Comparison of ENCODE assay signal across 8 cellular contexts in genomic region chr6:57089265-57089664, GRCh38. TPM values are rescaled to one million over a fixed set of nuclear protein-coding genes. Genes with fewer than 3 reads are reported as not detected.
A peak's percentile ranks its signal among the peaks of the same experiment; 100 is the strongest.
DNase-seq lines count a peak whose midpoint lies in the region; ATAC-seq and TF ChIP-seq lines count a peak whose summit lies in the region.

No MANE protein-coding gene starts in this region.

- peak overlapping the region; percentile 31 to 60 for H3K4me3 ChIP-seq in CD4-positive, alpha-beta memory T cell (ENCODE audit: low read length in 2 of 2)
- peak overlapping the region; percentile 61 for H3K4me3 ChIP-seq in Karpas-422 (ENCODE audit: low read length)
- H3K4me3 ChIP-seq in coronary artery = peak overlapping the region; percentile 79
- peak overlapping the region; percentile 68 for H3K4me3 ChIP-seq in neural cell (ENCODE audit: low read length)
- peak overlapping the region in 1 of 3 donors; percentile 41 for H3K4me3 ChIP-seq in thyroid gland (replicated peaks in 1 of 3)

- TF ChIP-seq CTCF in coronary artery (IDR thresholded peaks at IDR 0.05) (no peak), neural cell (IDR thresholded peaks at IDR 0.05; ENCODE audit: poor library complexity, severe bottlenecking) (no peak), thyroid gland (IDR thresholded peaks at IDR 0.05) (no peak)

- no peak for TF ChIP-seq EP300 in neural cell (conservative IDR thresholded peaks at IDR 0.05; ENCODE audit: poor library complexity, severe bottlenecking)

- peak overlapping the region; percentile 83 for H3K4me2 ChIP-seq in Karpas-422 (ENCODE audit: low read depth, low read length, poor library complexity, severe bottlenecking)
- peak overlapping the region; percentile 32 for H3K4me2 ChIP-seq in neural cell (ENCODE audit: low read length)

- peaks cover 21 to 36% (median 29%) of the 10 kb centered on the region in 4 donors for H3K4me1 Mint-ChIP-seq in CD4-positive, alpha-beta memory T cell

- H3K9ac ChIP-seq in Karpas-422 (ENCODE audit: low read length) = peak overlapping the region; percentile 75
- peak overlapping the region; percentile 80 for H3K9ac ChIP-seq in neural cell (ENCODE audit: low read length)

- DNase-seq in CD4-positive, alpha-beta memory T cell = peak in 1 of 5 donors; percentile 4
- DNase-seq in Karpas-422 (no peak), coronary artery (ENCODE audit: low spot score) (no peak), thyroid gland (no peak), NAMALWA (ENCODE audit: low spot score) (no peak)

- POLR2A ChIA-PET in CD4-positive, alpha-beta memory T cell (lab: Charles Lee; ENCODE audit: partially characterized antibody) = interaction anchor here (0.7 to 1.0 kb wide), 3 partner anchors 43 to 133 kb away, joined by 3 to 5 read pairs (median 3); partner anchors contain the start of genes BAG2 and RAB23

- H3K27me3 ChIP-seq in CD4-positive, alpha-beta memory T cell (ENCODE audit: insufficient read depth, low read length) = no peaks in the 10 kb centered on the region
- H3K27me3 ChIP-seq in Karpas-422 (ENCODE audit: low read length) (no peaks in the 10 kb centered on the region), neural cell (ENCODE audit: insufficient read depth, low read depth, low read length) (no peaks in the 10 kb centered on the region), thyroid gland (no peaks in the 10 kb centered on the region)

- H2AFZ ChIP-seq in Karpas-422 (ENCODE audit: low read length) (peak overlapping the region; percentile 60; the same call in 1 of the 2 replicates), neural cell (ENCODE audit: low read depth, low read length) (peak overlapping the region; percentile 80)

- ATAC-seq in GM18519 (IDR thresholded peaks at IDR 0.05; ENCODE audit: low FRiP score, unreplicated experiment) = no peak
- no peak for ATAC-seq in HG03521 (IDR thresholded peaks at IDR 0.05; ENCODE audit: unreplicated experiment)

- no peak for TF ChIP-seq RAD21 in neural cell (conservative IDR thresholded peaks at IDR 0.05)

- H3K9me2 ChIP-seq in Karpas-422 (replicated peaks; ENCODE audit: insufficient read depth, low read length) (no peaks in the 10 kb centered on the region), neural cell (ENCODE audit: insufficient read depth, low read length) (no peaks in the 10 kb centered on the region)

- intact Hi-C loops in CD4-positive, alpha-beta memory T cell (cut with micrococcal nuclease) = loop anchor here (1.0 kb wide), 3 partner anchors 43 to 228 kb away; partner anchors contain the start of genes KIAA1586, PRIM2 and RAB23
- intact Hi-C loops in thyroid gland (cut with DNase I) = no loop called here

- H3K4me3 Mint-ChIP-seq in CD4-positive, alpha-beta memory T cell = peak overlapping the region; percentile 85 to 92 (median 90)

- H3K27me3 Mint-ChIP-seq in CD4-positive, alpha-beta memory T cell = no peaks in the 10 kb centered on the region

- H4K20me1 ChIP-seq in Karpas-422 (ENCODE audit: insufficient read depth, low read depth, low read length) = no peaks in the 10 kb centered on the region
- H4K20me1 ChIP-seq in neural cell (ENCODE audit: insufficient read depth) = no peaks in the 10 kb centered on the region

- no peak for TF ChIP-seq POLR2A in thyroid gland (IDR thresholded peaks at IDR 0.05)

- CTCF ChIA-PET in CD4-positive, alpha-beta memory T cell (lab: Charles Lee; ENCODE audit: partially characterized antibody) = interaction anchor here (1.0 to 1.1 kb wide), 2 partner anchors 31 to 227 kb away, joined by 3 read pairs; no protein-coding TSS in a partner anchor

- H3K36me3 Mint-ChIP-seq in CD4-positive, alpha-beta memory T cell = peaks cover 13 to 23% of the 10 kb centered on the region in 2 donors

- H3K9me3 Mint-ChIP-seq in CD4-positive, alpha-beta memory T cell = no peaks in the 10 kb centered on the region

- H3F3A ChIP-seq in neural cell (ENCODE audit: insufficient read depth, low read length, poor library complexity, severe bottlenecking) = no peaks in the 10 kb centered on the region

- H3K36me3 ChIP-seq in CD4-positive, alpha-beta memory T cell (ENCODE audit: insufficient read depth, low read length) = no peaks in the 10 kb centered on the region
- H3K36me3 ChIP-seq in Karpas-422 (ENCODE audit: insufficient read depth, low read length) (peaks cover 23% of the 10 kb centered on the region), neural cell (ENCODE audit: insufficient read depth, low read length) (no peaks in the 10 kb centered on the region), thyroid gland (no peaks in the 10 kb centered on the region)

- H3K79me2 ChIP-seq in Karpas-422 (ENCODE audit: low read length) (peaks cover 30% of the 10 kb centered on the region), neural cell (replicated peaks; ENCODE audit: insufficient read depth, low read length) (peaks cover 30% of the 10 kb centered on the region)

- peak overlapping the region in 6 of 7 donors; percentile 85 to 95 (median 92) for H3K27ac Mint-ChIP-seq in CD4-positive, alpha-beta memory T cell

- H3K27ac ChIP-seq in CD4-positive, alpha-beta memory T cell (ENCODE audit: low read depth, low read length) = peak overlapping the region; percentile 31
- peak overlapping the region; percentile 32; the same call in 1 of the 2 replicates for H3K27ac ChIP-seq in Karpas-422 (ENCODE audit: low read length)
- H3K27ac ChIP-seq in coronary artery = peak overlapping the region in 1 of 2 donors; percentile 81
- H3K27ac ChIP-seq in neural cell (ENCODE audit: low read length) = peak overlapping the region; percentile 85
- H3K27ac ChIP-seq in thyroid gland = no peak overlapping the region

- H3K4me1 ChIP-seq in CD4-positive, alpha-beta memory T cell (ENCODE audit: insufficient read depth, low read length) = peaks cover 32% of the 10 kb centered on the region
- H3K4me1 ChIP-seq in Karpas-422 (ENCODE audit: low read length) (peaks cover 34% of the 10 kb centered on the region), thyroid gland (peaks cover 10 to 17% of the 10 kb centered on the region in 2 donors)

- 61 to 65% methylated on average over 3 of the region's 3 CpGs for WGBS in thyroid gland, 2 donors

- H3K9me3 ChIP-seq in CD4-positive, alpha-beta memory T cell (ENCODE audit: control insufficient read depth in 1 of 2, low read length in 2 of 2) = no peaks in the 10 kb centered on the region
- no peaks in the 10 kb centered on the region for H3K9me3 ChIP-seq in Karpas-422 (ENCODE audit: low read length)
- no peaks in the 10 kb centered on the region for H3K9me3 ChIP-seq in neural cell (ENCODE audit: low read length)
- no peaks in the 10 kb centered on the region for H3K9me3 ChIP-seq in thyroid gland

TF ChIP-seq in neural cell, 6 proteins besides CTCF, POLR2A, EP300 and RAD21:
- no peak for TF ChIP-seq TAF1 (IDR thresholded peaks at IDR 0.05; ENCODE audit: low read depth)
- no peak for TF ChIP-seq EZH2 (IDR thresholded peaks at IDR 0.05; ENCODE audit: borderline replicate concordance, insufficient read depth, low read length, poor library complexity, severe bottlenecking)
- TF ChIP-seq POLR2AphosphoS5 (IDR thresholded peaks at IDR 0.05) = no peak
- no peak for TF ChIP-seq REST (IDR thresholded peaks at IDR 0.05; ENCODE audit: borderline replicate concordance)
- TF ChIP-seq MXI1 (conservative IDR thresholded peaks at IDR 0.05; ENCODE audit: poor library complexity, severe bottlenecking) = no peak
- TF ChIP-seq SMC3 (conservative IDR thresholded peaks at IDR 0.05; ENCODE audit: poor library complexity) = no peak

RNA-seq across cellular contexts. Expression of gene ZNF451, which starts 0.7 kb away (rescaled TPM):
- total RNA-seq in CD4-positive, alpha-beta memory T cell = 10 to 100 TPM; 83.0 to 97.7 TPM
- polyA plus RNA-seq in CD4-positive, alpha-beta memory T cell = 10 to 100 TPM; 26.1 to 26.4 TPM
- total RNA-seq in Karpas-422 (2014; rRNA removed; shearing (Covaris generic); ENCODE audit: low replicate concordance) = 48.1 and 92.3 TPM in 2 replicates
- 48.7 and 60.2 TPM in 2 replicates for polyA plus RNA-seq in neural cell
- polyA minus RNA-seq in neural cell = 175 and 210 TPM in 2 replicates
- 100 to 1,000 TPM in 1 of 4 donors, 10 to 100 TPM in 3; 71.7 to 126 (median 85.6) TPM for total RNA-seq in thyroid gland

RNA-seq across cellular contexts. Expression of gene KIAA1586, which starts 42.8 kb away (rescaled TPM):
- total RNA-seq in CD4-positive, alpha-beta memory T cell = 10 to 100 TPM; 20.4 to 20.7 TPM
- 10 to 100 TPM in 1 of 2 donors, 1 to 10 TPM in 1; 4.9 to 10.4 TPM for polyA plus RNA-seq in CD4-positive, alpha-beta memory T cell
- 12.3 and 12.7 TPM in 2 replicates for total RNA-seq in Karpas-422 (2014; rRNA removed; shearing (Covaris generic); ENCODE audit: low replicate concordance)
- 27.1 and 34.4 TPM in 2 replicates for polyA plus RNA-seq in neural cell
- 103 and 111 TPM in 2 replicates for polyA minus RNA-seq in neural cell
- 10 to 100 TPM in 2 of 4 donors, 1 to 10 TPM in 2; 9.1 to 16.8 (median 11.0) TPM for total RNA-seq in thyroid gland

Comparison
In these comparisons a context has a peak if more than half of its experiments do, and no peak if none do; other contexts are left out.
1. H3K27ac ChIP-seq: peak in CD4-positive, alpha-beta memory T cell (single experiment), Karpas-422 (single experiment) and neural cell (single experiment); none in thyroid gland (0 of 3).